In genomic region chr4:13547563-13548041, GRCh38 we compare ENCODE assay signal across 8 cellular contexts. TPM values are rescaled to one million over a fixed set of nuclear protein-coding genes. Genes with fewer than 3 reads are reported as not detected.
DNase-seq lines count a peak whose midpoint lies in the region; TF ChIP-seq lines count a peak whose summit lies in the region.

No MANE protein-coding gene starts in this region.

- H3K4me1 Mint-ChIP-seq in T-helper 1 cell treated with Interleukin-12 subunit alpha and Interleukin-12 subunit beta and Interleukin-4 antibody, amounts not matched to agents 30 μg/mL and 1 μg/mL, for 36 hours (ENCODE audit: low read depth) = peaks cover 29% of the 10 kb centered on the region

- peaks cover 4% of the 10 kb centered on the region for H3K9me3 Mint-ChIP-seq in T-helper 1 cell treated with Interleukin-12 subunit alpha and Interleukin-12 subunit beta and Interleukin-4 antibody, amounts not matched to agents 30 μg/mL and 1 μg/mL, for 36 hours

- H3K9me3 ChIP-seq in iPS-18c (ENCODE audit: control insufficient read depth, insufficient read depth, low read length) (no peaks in the 10 kb centered on the region), stomach (peaks cover 0 to 26% (median 6%) of the 10 kb centered on the region in 4 donors)

- no peak for TF ChIP-seq EP300 in stomach (IDR thresholded peaks at IDR 0.05)

- WGBS in stomach, 5 donors = 0 to 4% (median 2%) methylated on average over 19 to 50 of the region's 50 CpGs

- H3K36me3 Mint-ChIP-seq in T-helper 1 cell treated with Interleukin-12 subunit alpha and Interleukin-12 subunit beta and Interleukin-4 antibody, amounts not matched to agents 30 μg/mL and 1 μg/mL, for 36 hours (ENCODE audit: low read depth) = peaks cover 8% of the 10 kb centered on the region

- peaks cover 34 to 58% (median 48%) of the 10 kb centered on the region in 4 donors for H3K4me1 ChIP-seq in stomach

- no peak for DNase-seq in AG09309 (ENCODE audit: low read depth)
- DNase-seq in GM20000 (ENCODE audit: low spot score) = peak; percentile 74
- DNase-seq in stomach = no peak
- DNase-seq in NCI-H526 treated with DMSO at 0.1 percent for 48 hours (lab: John Stamatoyannopoulos, UW) = no peak
- DNase-seq in NCI-H2107 (lab: John Stamatoyannopoulos, UW) = no peak
- DNase-seq in HUDEP-2 (lab: John Stamatoyannopoulos, UW; ENCODE audit: unreplicated experiment in 76 of 76) = no peak

- TF ChIP-seq CTCF in AG09309 (IDR thresholded peaks at IDR 0.05; ENCODE audit: control insufficient read depth, insufficient read depth, low read depth, low read length, missing control alignments) (no peak), GM20000 (IDR thresholded peaks at IDR 0.05; ENCODE audit: extremely low read depth, missing control alignments) (no peak), stomach (IDR thresholded peaks at IDR 0.05) (no peak)

- TF ChIP-seq POLR2A in stomach (IDR thresholded peaks at IDR 0.05) = no peak

- H3K4me3 Mint-ChIP-seq in T-helper 1 cell treated with Interleukin-12 subunit alpha and Interleukin-12 subunit beta and Interleukin-4 antibody, amounts not matched to agents 30 μg/mL and 1 μg/mL, for 36 hours = peak overlapping the region; percentile 46

- H3K27me3 Mint-ChIP-seq in T-helper 1 cell treated with Interleukin-12 subunit alpha and Interleukin-12 subunit beta and Interleukin-4 antibody, amounts not matched to agents 30 μg/mL and 1 μg/mL, for 36 hours (ENCODE audit: low read depth) = peaks cover 79% of the 10 kb centered on the region

- H3K27ac ChIP-seq in stomach = peak overlapping the region in 1 of 5 donors; percentile 10

- intact Hi-C loops in stomach (cut with DNase I; ENCODE audit: low total_unique reads) = loop anchor here (10.0 kb wide), 1 partner anchor 813 kb away; no protein-coding TSS in a partner anchor

- no peaks in the 10 kb centered on the region for H3K36me3 ChIP-seq in stomach

- H3K27ac Mint-ChIP-seq in T-helper 1 cell treated with Interleukin-12 subunit alpha and Interleukin-12 subunit beta and Interleukin-4 antibody, amounts not matched to agents 30 μg/mL and 1 μg/mL, for 36 hours = no peak overlapping the region

- H3K27me3 ChIP-seq in stomach = peaks cover 32 to 94% (median 83%) of the 10 kb centered on the region in 3 donors

- H3K4me3 ChIP-seq in AG09309 (ENCODE audit: control insufficient read depth, low read depth, low read length) (peak overlapping the region; percentile 26), iPS-18c (ENCODE audit: insufficient read depth, low read depth, low read length) (peak overlapping the region; percentile 60), stomach (peak overlapping the region; percentile 41 to 57 (median 46))

RNA-seq across cellular contexts. Expression of gene NKX3-2, which starts 3.3 kb away (rescaled TPM):
- total RNA-seq in stomach = 1 to 10 TPM in 2 of 5 donors, under 1 TPM in 1, not detected in 2; 0.14 to 4.6 (median 2.8) TPM
- under 1 TPM; 0.06 to 0.31 (median 0.18) TPM for polyA plus RNA-seq in stomach
